In genomic region chr1:32242341-32242851, GRCh38 we compare ENCODE assay signal across 9 cellular contexts. TPM values are rescaled to one million over a fixed set of nuclear protein-coding genes. Genes with fewer than 3 reads are reported as not detected.
DNase-seq lines count a peak whose midpoint lies in the region; ATAC-seq and TF ChIP-seq lines count a peak whose summit lies in the region.
"Had no signal": no experiment of that assay in that cellular context is flagged by ENCODE, and none has a peak within 500 bp of the region (broad histone marks: within the 10 kb centered on the region; RNA-seq: fewer than 3 reads in every experiment).

No MANE protein-coding gene starts in this region.

- H3K4me2 ChIP-seq in BLaER1 treated with 17β-estradiol and CSF1 and Interleukin-3, amounts not matched to agents 10 nM and 100 nM, result peak overlapping the region; percentile 80 to 100 (median 99)
- H3K4me2 ChIP-seq in HCT116 (ENCODE audit: low read length) (peak overlapping the region; percentile 57), mesenchymal stem cell (ENCODE audit: low read length, poor library complexity, severe bottlenecking) (peak overlapping the region; percentile 18)

- H2AFZ ChIP-seq in HCT116 (ENCODE audit: low read depth, low read length, poor library complexity, severe bottlenecking), result no peak overlapping the region
- H2AFZ ChIP-seq in mesenchymal stem cell (ENCODE audit: low read depth, low read length), result peak overlapping the region; percentile 43

- DNase-seq in HCT116 (ENCODE audit: low read depth, low spot score) (no peak), mesenchymal stem cell (peak; percentile 42), SIG-M5 treated with dmso at 0.1 percent for 504 hours (lab: John Stamatoyannopoulos, UW; ENCODE audit: unreplicated experiment) (no peak), NCI-H2196 (lab: John Stamatoyannopoulos, UW; ENCODE audit: unreplicated experiment) (no peak), cortex of kidney (lab: John Stamatoyannopoulos, UW) (no peak)
- DNase-seq: PC-9 had no signal

- no peak overlapping the region for H3K4me3 ChIP-seq in BLaER1 treated with 17β-estradiol and CSF1 and Interleukin-3, amounts not matched to agents 10 nM and 100 nM
- H3K4me3 ChIP-seq in HCT116 (replicated peaks in 1 of 2; ENCODE audit: low read depth in 1 of 2, low read length in 2 of 2) (no peak overlapping the region), mesenchymal stem cell (ENCODE audit: insufficient read depth in 1 of 2, low read depth in 1 of 2, low read length in 2 of 2) (peak overlapping the region in 1 of 2 experiments; percentile 64)

- RAD21 ChIA-PET in HCT116 (lab: Charles Lee; ENCODE audit: low non-redundant PET in 1 of 2, low total read pairs in 2 of 2, uncharacterized antibody in 2 of 2, unreplicated experiment in 2 of 2), result interaction anchor here in 1 of 2 experiments (0.7 to 1.7 kb wide), 2 partner anchors 94 to 279 kb away, joined by 3 to 4 read pairs; partner anchors contain the start of gene MARCKSL1

- CTCF ChIA-PET in HCT116 (lab: Charles Lee), result interaction anchor here (1.1 kb wide), 1 partner anchor 8 kb away, joined by 3 read pairs; no protein-coding TSS in a partner anchor

- H3K27ac ChIP-seq in BLaER1 treated with 17β-estradiol and CSF1 and Interleukin-3, amounts not matched to agents 10 nM and 100 nM, result peak overlapping the region in 1 of 11 experiments; percentile 12; a peak in 2 of 22 replicates
- peak overlapping the region; percentile 24; the same call in 1 of the 2 replicates for H3K27ac ChIP-seq in HCT116 (ENCODE audit: low read depth, low read length)
- H3K27ac ChIP-seq in mesenchymal stem cell (ENCODE audit: low read length, poor library complexity, severe bottlenecking), result no peak overlapping the region
- H3K27ac ChIP-seq: PC-9 had no signal

- H3K79me1 ChIP-seq in mesenchymal stem cell (replicated peaks; ENCODE audit: low read length, poor library complexity, severe bottlenecking), result no peaks in the 10 kb centered on the region

- H3K4me3 Mint-ChIP-seq in brain, result peak overlapping the region in 3 of 5 experiments; percentile 57 to 91 (median 88)

- no peak overlapping the region for H2BK5ac ChIP-seq in mesenchymal stem cell (ENCODE audit: low read depth, low read length, poor library complexity, severe bottlenecking)

- peaks cover 3% of the 10 kb centered on the region for H3K27me3 Mint-ChIP-seq in brain

- H3K27me3 ChIP-seq in BLaER1 treated with 17β-estradiol and CSF1 and Interleukin-3, amounts not matched to agents 10 nM and 100 nM, result no peaks in the 10 kb centered on the region; a peak in 1 of 22 replicates
- no peaks in the 10 kb centered on the region for H3K27me3 ChIP-seq in HCT116 (ENCODE audit: insufficient read depth, low read length)
- H3K27me3 ChIP-seq in mesenchymal stem cell (ENCODE audit: control insufficient read depth in 1 of 2, insufficient read depth in 1 of 2, low read length in 2 of 2), result no peaks in the 10 kb centered on the region

- H4K20me1 ChIP-seq in BLaER1 treated with 17β-estradiol and CSF1 and Interleukin-3, amounts not matched to agents 10 nM and 100 nM, result peaks cover 0 to 4% (median 0%) of the 10 kb centered on the region in 11 experiments; a peak in 1 of 22 replicates
- no peaks in the 10 kb centered on the region for H4K20me1 ChIP-seq in HCT116 (ENCODE audit: insufficient read depth)

- WGBS in mesenchymal stem cell, result 33% methylated on average over 6 of the region's 7 CpGs

- H2BK120ac ChIP-seq in mesenchymal stem cell (ENCODE audit: low read depth, low read length), result no peak overlapping the region

- BruUV-seq in HCT116 (replicated peaks; lab: Mats Ljungman, UMichigan), result no TSS peak

- no peak overlapping the region for H3K23ac ChIP-seq in mesenchymal stem cell (ENCODE audit: low read length in 2 of 2)

- no peak overlapping the region for H3K4ac ChIP-seq in mesenchymal stem cell (ENCODE audit: low read depth in 1 of 2, low read length in 2 of 2)

- no peak overlapping the region for H3K14ac ChIP-seq in mesenchymal stem cell (ENCODE audit: low read length in 2 of 2)

- peak overlapping the region in 2 of 5 experiments; percentile 43 to 55 for H3K27ac Mint-ChIP-seq in brain

- no peaks in the 10 kb centered on the region for H3K36me3 ChIP-seq in BLaER1 treated with 17β-estradiol and CSF1 and Interleukin-3, amounts not matched to agents 10 nM and 100 nM
- H3K36me3 ChIP-seq in HCT116 (ENCODE audit: control insufficient read depth in 1 of 2, insufficient read depth in 2 of 2, low read length in 2 of 2) (no peaks in the 10 kb centered on the region), mesenchymal stem cell (ENCODE audit: control insufficient read depth in 1 of 2, insufficient read depth in 2 of 2, low read depth in 1 of 2, low read length in 2 of 2) (peaks cover 3% of the 10 kb centered on the region in 2 experiments)

- peaks cover 0 to 3% (median 0%) of the 10 kb centered on the region in 5 experiments for H3K9me3 Mint-ChIP-seq in brain

- H2BK15ac ChIP-seq in mesenchymal stem cell (ENCODE audit: low read depth, poor library complexity, severe bottlenecking), result no peak overlapping the region

- H3K18ac ChIP-seq in mesenchymal stem cell (ENCODE audit: low read depth in 1 of 2, low read length in 2 of 2), result peak overlapping the region in 1 of 2 experiments; percentile 54

- no peaks in the 10 kb centered on the region for H3K79me2 ChIP-seq in HCT116 (ENCODE audit: insufficient read depth, low read length)

- POLR2A ChIA-PET in HCT116 (lab: Charles Lee), result interaction anchor here (0.6 to 0.7 kb wide), 2 partner anchors 24 to 94 kb away, joined by 3 read pairs; no protein-coding TSS in a partner anchor

- no peaks in the 10 kb centered on the region for H3K36me3 Mint-ChIP-seq in brain

- H3K9me3 ChIP-seq in BLaER1 treated with 17β-estradiol and CSF1 and Interleukin-3, amounts not matched to agents 10 nM and 100 nM (replicated peaks in 1 of 11), result no peaks in the 10 kb centered on the region
- no peaks in the 10 kb centered on the region for H3K9me3 ChIP-seq in HCT116 (ENCODE audit: control insufficient read depth in 1 of 2, insufficient read depth in 1 of 2, low read depth in 1 of 2, low read length in 2 of 2)
- no peaks in the 10 kb centered on the region for H3K9me3 ChIP-seq in mesenchymal stem cell (ENCODE audit: control insufficient read depth, low read length)

- H4K8ac ChIP-seq in mesenchymal stem cell (ENCODE audit: low read length), result peak overlapping the region; percentile 8

- no peaks in the 10 kb centered on the region for H3K9me2 ChIP-seq in HCT116 (ENCODE audit: insufficient read depth)

- TF ChIP-seq RAD21 in HCT116 (IDR thresholded peaks at IDR 0.05; ENCODE audit: low read depth), result no peak

- H2BK12ac ChIP-seq in mesenchymal stem cell (ENCODE audit: low read length in 2 of 2), result peak overlapping the region in 1 of 2 experiments; percentile 15

- intact Hi-C loops in HCT116 (cut with micrococcal nuclease), result no loop called here

- H2AK5ac ChIP-seq in mesenchymal stem cell (ENCODE audit: low read length, severe bottlenecking), result no peak overlapping the region

- no peak overlapping the region for H3K9ac ChIP-seq in BLaER1 treated with 17β-estradiol and CSF1 and Interleukin-3, amounts not matched to agents 10 nM and 100 nM
- H3K9ac ChIP-seq in HCT116 (ENCODE audit: low read length), result no peak overlapping the region
- H3K9ac ChIP-seq in mesenchymal stem cell (ENCODE audit: low read length), result peak overlapping the region; percentile 61

- H3K4me1 Mint-ChIP-seq in brain, result peaks cover 30% of the 10 kb centered on the region

- H3K4me1 ChIP-seq in BLaER1 treated with 17β-estradiol and CSF1 and Interleukin-3, amounts not matched to agents 10 nM and 100 nM, result peaks cover 31 to 66% (median 57%) of the 10 kb centered on the region in 10 experiments
- H3K4me1 ChIP-seq in HCT116 (ENCODE audit: control insufficient read depth in 1 of 2, insufficient read depth in 2 of 2, low read length in 2 of 2) (peaks cover 20 to 34% of the 10 kb centered on the region in 2 experiments), mesenchymal stem cell (ENCODE audit: control insufficient read depth, insufficient read depth, low read depth, low read length) (peaks cover 20% of the 10 kb centered on the region)

- no peak for ATAC-seq in HCT116
- ATAC-seq in GM19397 (IDR thresholded peaks at IDR 0.05; ENCODE audit: unreplicated experiment), result no peak

- TF ChIP-seq CTCF in HCT116 (IDR thresholded peaks at IDR 0.05 in 2 of 3, conservative IDR thresholded peaks at IDR 0.05 in 1 of 3; ENCODE audit: borderline replicate concordance in 1 of 3, insufficient read depth in 1 of 3, low read depth in 2 of 3, low read length in 2 of 3) (no peak), brain (conservative IDR thresholded peaks at IDR 0.05) (no peak)

- no peak for TF ChIP-seq POLR2A in HCT116 (IDR thresholded peaks at IDR 0.05; ENCODE audit: borderline replicate concordance, extremely low read depth, insufficient read depth, insufficient read length)

- H4K91ac ChIP-seq in mesenchymal stem cell (ENCODE audit: low read length), result no peak overlapping the region

TF ChIP-seq in HCT116, 20 proteins besides CTCF, POLR2A, EP300 and RAD21 (continues in another document):
- TF ChIP-seq EZH2phosphoT487 (IDR thresholded peaks at IDR 0.05; ENCODE audit: borderline replicate concordance) (no peak), CBX3 (IDR thresholded peaks at IDR 0.05; ENCODE audit: low read depth) (0 out of 2 replicates have a peak, but pooled peaks have one; percentile 10), FOSL1 (IDR thresholded peaks at IDR 0.05; ENCODE audit: low read depth) (no peak), POLR2AphosphoS5 (IDR thresholded peaks at IDR 0.05; ENCODE audit: low read depth, low read length) (no peak)

RNA-seq across cellular contexts. Expression of gene FAM167B, which starts 4.6 kb away (rescaled TPM):
- 0.42 TPM for total RNA-seq in HCT116 (2021; ENCODE audit: unreplicated experiment)
- polyA plus RNA-seq in HCT116 (2012), result 0.42 and 0.55 TPM in 2 replicates
- 4.8 TPM for polyA plus RNA-seq in brain (ENCODE audit: insufficient read depth, low read depth, low replicate concordance)
- polyA plus RNA-seq in mesenchymal stem cell (2013, experiment 1 of 2), result 0.52 TPM
- 0.45 TPM for polyA plus RNA-seq in mesenchymal stem cell (2013, experiment 2 of 2)

RNA-seq across cellular contexts. Expression of gene LCK, which starts 8.7 kb away (rescaled TPM):
- total RNA-seq in HCT116 (2021; ENCODE audit: unreplicated experiment), result 0.79 TPM
- polyA plus RNA-seq in HCT116 (2012), result 0.49 and 1.2 TPM in 2 replicates
- polyA plus RNA-seq in brain (ENCODE audit: insufficient read depth, low read depth, low replicate concordance), result 2.0 TPM
- 0.14 TPM for polyA plus RNA-seq in mesenchymal stem cell (2013, experiment 1 of 2)
- polyA plus RNA-seq in mesenchymal stem cell (2013, experiment 2 of 2), result 0.04 TPM

RNA-seq across cellular contexts. Expression of gene EIF3I, which starts 20.2 kb away (rescaled TPM):
- 323 TPM for total RNA-seq in HCT116 (2021; ENCODE audit: unreplicated experiment)
- 355 and 407 TPM in 2 replicates for polyA plus RNA-seq in HCT116 (2012)
- 343 TPM for polyA plus RNA-seq in brain (ENCODE audit: insufficient read depth, low read depth, low replicate concordance)
- polyA plus RNA-seq in mesenchymal stem cell (2013, experiment 1 of 2), result 162 TPM
- polyA plus RNA-seq in mesenchymal stem cell (2013, experiment 2 of 2), result 160 TPM

RNA-seq across cellular contexts. Expression of gene TMEM234, which starts 20.2 kb away (rescaled TPM):
- total RNA-seq in HCT116 (2021; ENCODE audit: unreplicated experiment), result 12.3 TPM
- polyA plus RNA-seq in HCT116 (2012), result 8.8 and 9.9 TPM in 2 replicates
- 9.2 TPM for polyA plus RNA-seq in brain (ENCODE audit: insufficient read depth, low read depth, low replicate concordance)
- polyA plus RNA-seq in mesenchymal stem cell (2013, experiment 1 of 2), result 22.6 TPM
- polyA plus RNA-seq in mesenchymal stem cell (2013, experiment 2 of 2), result 24.2 TPM

RNA-seq across cellular contexts. Expression of gene DCDC2B, which starts 33.5 kb away (rescaled TPM):
- 0.27 TPM for total RNA-seq in HCT116 (2021; ENCODE audit: unreplicated experiment)
- polyA plus RNA-seq in HCT116 (2012), result 0.10 and 0.12 TPM in 2 replicates
- polyA plus RNA-seq in brain (ENCODE audit: insufficient read depth, low read depth, low replicate concordance), result not detected
- not detected for polyA plus RNA-seq in mesenchymal stem cell (2013, experiment 1 of 2)
- polyA plus RNA-seq in mesenchymal stem cell (2013, experiment 2 of 2), result not detected
- total RNA-seq: PC-9 had no signal

Comparison
In these comparisons a context has a peak if more than half of its experiments do, and no peak if none do; other contexts are left out.
1. H3K4me2 ChIP-seq: peak in every context shown above with its lines; median percentile 99 in BLaER1 treated with 17β-estradiol and CSF1 and Interleukin-3, amounts not matched to agents 10 nM and 100 nM; 57 in HCT116; 18 in mesenchymal stem cell.